8 cellular contexts compared by ENCODE assay signal in genomic region chr14:89000007-89000942, GRCh38.
A peak's percentile ranks its signal among the peaks of the same experiment; 100 is the strongest.
DNase-seq lines count a peak whose midpoint lies in the region; ATAC-seq and FAIRE-seq lines count a peak whose summit lies in the region.

No MANE protein-coding gene starts in this region.

- peaks cover 1% of the 10 kb centered on the region for H3K4me1 Mint-ChIP-seq in activated T-cell treated with anti-CD3 and anti-CD28 coated beads, Interleukin-2, amount 50 U/mL, for 4 hours (ENCODE audit: low read depth)

- peak; percentile 59 for FAIRE-seq in HTR-8/SVneo (lab: Jason Lieb, UNC)

- no peak overlapping the region for H3K4me3 Mint-ChIP-seq in activated T-cell treated with anti-CD3 and anti-CD28 coated beads, Interleukin-2, amount 50 U/mL, for 4 hours

- H3K9me3 Mint-ChIP-seq in activated T-cell treated with anti-CD3 and anti-CD28 coated beads, Interleukin-2, amount 50 U/mL, for 4 hours = no peaks in the 10 kb centered on the region

- peak; percentile 63 for DNase-seq in ELF-1 (ENCODE audit: low read depth, low spot score)
- peak; percentile 81 for DNase-seq in HTR-8/SVneo (ENCODE audit: insufficient read length, low spot score)
- DNase-seq in activated T-cell treated with anti-CD3 and anti-CD28 coated beads, Interleukin-2, amount 50 U/mL, for 4 hours = no peak
- DNase-seq in kidney tubule cell (ENCODE audit: low spot score) = peak; percentile 97
- DNase-seq in NCI-H1092 (lab: John Stamatoyannopoulos, UW) = no peak

- peak; percentile 55 to 63 for ATAC-seq in activated T-cell treated with anti-CD3 and anti-CD28 coated beads, Interleukin-2, amount 50 U/mL, for 4 hours
- ATAC-seq in HG03045 (IDR thresholded peaks at IDR 0.05; ENCODE audit: unreplicated experiment) = no peak
- ATAC-seq in HG03378 (IDR thresholded peaks at IDR 0.05; ENCODE audit: unreplicated experiment) = no peak
- no peak for ATAC-seq in HG03025 (IDR thresholded peaks at IDR 0.05; ENCODE audit: low FRiP score, unreplicated experiment)

- no peaks in the 10 kb centered on the region for H3K36me3 Mint-ChIP-seq in activated T-cell treated with anti-CD3 and anti-CD28 coated beads, Interleukin-2, amount 50 U/mL, for 4 hours (ENCODE audit: insufficient read depth)

- peaks cover 17% of the 10 kb centered on the region for H3K27me3 Mint-ChIP-seq in activated T-cell treated with anti-CD3 and anti-CD28 coated beads, Interleukin-2, amount 50 U/mL, for 4 hours (ENCODE audit: low read depth)

Comparison
In these comparisons a context has a peak if more than half of its experiments do, and no peak if none do; other contexts are left out.
1. DNase-seq: peak in ELF-1 (single experiment), HTR-8/SVneo (single experiment) and kidney tubule cell (single experiment); none in activated T-cell treated with anti-CD3 and anti-CD28 coated beads, Interleukin-2, amount 50 U/mL, for 4 hours (single experiment) and NCI-H1092 (single experiment).
2. ATAC-seq: peak in activated T-cell treated with anti-CD3 and anti-CD28 coated beads, Interleukin-2, amount 50 U/mL, for 4 hours (2 of 2); none in HG03045 (single experiment), HG03378 (single experiment) and HG03025 (single experiment).